Comparison of ENCODE assay signal across 14 cellular contexts in genomic region chr16:22172642-22173041, GRCh38. TPM values are rescaled to one million over a fixed set of nuclear protein-coding genes. Genes with fewer than 3 reads are reported as not detected.
"Had no signal": no experiment of that assay in that cellular context is flagged by ENCODE, and none has a peak within 500 bp of the region (broad histone marks: within the 10 kb centered on the region; RNA-seq: fewer than 3 reads in every experiment).

No MANE protein-coding gene starts in this region.

RNA-seq across cellular contexts. Expression of gene SDR42E2, which starts 10.3 kb away (rescaled TPM):
- total RNA-seq: activated naive CD8-positive, alpha-beta T cell treated with anti-CD3 and anti-CD28 coated beads for 36 hours; activated T-cell treated with anti-CD3 and anti-CD28 coated beads, Interleukin-2, amount 50 U/mL, for 4 hours; activated T-helper 1 cell treated with anti-CD3 and anti-CD28 coated beads, Interleukin-12 subunit alpha, Interleukin-12 subunit beta, Interleukin-2, Interleukin-4 antibody, amounts not matched to agents 30 ng/mL and 10 ng/mL and 1 ng/mL, durations not matched to agents 14 hours and 24 hours and 36 hours; activated T-helper 17 cell treated with anti-CD3 and anti-CD28 coated beads, Interleukin-2, amount 50 U/mL, for 72 hours; adrenal gland; aorta; ascending aorta; astrocyte; bronchial epithelial cell; cardiac septum; cerebellum; chondrocyte had no signal
- polyA plus RNA-seq: adipose tissue, cardiac muscle cell had no signal
